15 cellular contexts compared by ENCODE assay signal in genomic region chr12:89286506-89286905, GRCh38.
A peak's percentile ranks its signal among the peaks of the same experiment; 100 is the strongest.
DNase-seq lines count a peak whose midpoint lies in the region.
"Had no signal": no experiment of that assay in that cellular context is flagged by ENCODE, and none has a peak within 500 bp of the region (broad histone marks: within the 10 kb centered on the region; RNA-seq: fewer than 3 reads in every experiment).

No MANE protein-coding gene starts in this region.

- DNase-seq in NCI-H82 (lab: John Stamatoyannopoulos, UW) (peak; percentile 5), NCI-H82 treated with DMSO at 0.1 percent for 48 hours (lab: John Stamatoyannopoulos, UW; ENCODE audit: unreplicated experiment) (no peak), Ammon's horn (ENCODE audit: low spot score) (peak; percentile 33), NCI-H526 treated with DMSO at 0.1 percent for 48 hours (lab: John Stamatoyannopoulos, UW) (peak; percentile 63), left kidney (ENCODE audit: low read depth, low spot score) (peak; percentile 56), midbrain (lab: John Stamatoyannopoulos, UW) (no peak)
- DNase-seq in activated CD4-positive, CD25-positive, alpha-beta regulatory T cell treated with anti-CD3 and anti-CD28 coated beads, Interleukin-2, amount 50 U/mL, for 72 hours = no peak
- no peak for DNase-seq in activated CD8-positive, alpha-beta memory T cell treated with anti-CD3 and anti-CD28 coated beads, Interleukin-2, amount 50 U/mL, for 48 hours
- DNase-seq: 8988T; Caco-2; CD4-positive, CD25-positive, alpha-beta regulatory T cell; CD8-positive, alpha-beta T cell; DND-41; GOT3; HFFc6 had no signal

Comparison
In these comparisons a context has a peak if more than half of its experiments do, and no peak if none do; other contexts are left out.
1. DNase-seq: peak in NCI-H82 (single experiment), Ammon's horn (single experiment), NCI-H526 treated with DMSO at 0.1 percent for 48 hours (single experiment) and left kidney (single experiment); none in NCI-H82 treated with DMSO at 0.1 percent for 48 hours (single experiment), activated CD4-positive, CD25-positive, alpha-beta regulatory T cell treated with anti-CD3 and anti-CD28 coated beads, Interleukin-2, amount 50 U/mL, for 72 hours (single experiment), activated CD8-positive, alpha-beta memory T cell treated with anti-CD3 and anti-CD28 coated beads, Interleukin-2, amount 50 U/mL, for 48 hours (single experiment) and midbrain (single experiment).